Comparison of ENCODE assay signal across 1 cellular context in genomic region chrX:71221145-71221544, GRCh38.
TF ChIP-seq lines count a peak whose summit lies in the region.

No MANE protein-coding gene starts in this region.

TF ChIP-seq in HEK293, 187 proteins besides CTCF, POLR2A, EP300 and RAD21 (continued from another document and continues in another):
- no peak for TF ChIP-seq ZBTB10 (tag by site-specific recombination; IDR thresholded peaks at IDR 0.05)
- no peak for TF ChIP-seq FEZF1 (tag by site-specific recombination; IDR thresholded peaks at IDR 0.05)
- TF ChIP-seq, protein P1, sequence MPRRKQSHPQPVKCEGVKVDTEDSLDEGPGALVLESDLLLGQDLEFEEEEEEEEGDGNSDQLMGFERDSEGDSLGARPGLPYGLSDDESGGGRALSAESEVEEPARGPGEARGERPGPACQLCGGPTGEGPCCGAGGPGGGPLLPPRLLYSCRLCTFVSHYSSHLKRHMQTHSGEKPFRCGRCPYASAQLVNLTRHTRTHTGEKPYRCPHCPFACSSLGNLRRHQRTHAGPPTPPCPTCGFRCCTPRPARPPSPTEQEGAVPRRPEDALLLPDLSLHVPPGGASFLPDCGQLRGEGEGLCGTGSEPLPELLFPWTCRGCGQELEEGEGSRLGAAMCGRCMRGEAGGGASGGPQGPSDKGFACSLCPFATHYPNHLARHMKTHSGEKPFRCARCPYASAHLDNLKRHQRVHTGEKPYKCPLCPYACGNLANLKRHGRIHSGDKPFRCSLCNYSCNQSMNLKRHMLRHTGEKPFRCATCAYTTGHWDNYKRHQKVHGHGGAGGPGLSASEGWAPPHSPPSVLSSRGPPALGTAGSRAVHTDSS (tag by site-specific recombination; IDR thresholded peaks at IDR 0.05), result no peak
- no peak for TF ChIP-seq ZNF169 (tag by site-specific recombination; IDR thresholded peaks at IDR 0.05)
- TF ChIP-seq, protein P2, sequence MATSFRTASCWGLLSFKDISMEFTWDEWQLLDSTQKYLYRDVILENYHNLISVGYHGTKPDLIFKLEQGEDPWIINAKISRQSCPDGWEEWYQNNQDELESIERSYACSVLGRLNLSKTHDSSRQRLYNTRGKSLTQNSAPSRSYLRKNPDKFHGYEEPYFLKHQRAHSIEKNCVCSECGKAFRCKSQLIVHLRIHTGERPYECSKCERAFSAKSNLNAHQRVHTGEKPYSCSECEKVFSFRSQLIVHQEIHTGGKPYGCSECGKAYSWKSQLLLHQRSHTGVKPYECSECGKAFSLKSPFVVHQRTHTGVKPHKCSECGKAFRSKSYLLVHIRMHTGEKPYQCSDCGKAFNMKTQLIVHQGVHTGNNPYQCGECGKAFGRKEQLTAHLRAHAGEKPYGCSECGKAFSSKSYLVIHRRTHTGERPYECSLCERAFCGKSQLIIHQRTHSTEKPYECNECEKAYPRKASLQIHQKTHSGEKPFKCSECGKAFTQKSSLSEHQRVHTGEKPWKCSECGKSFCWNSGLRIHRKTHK (tag by site-specific recombination; IDR thresholded peaks at IDR 0.05), result no peak
- no peak for TF ChIP-seq ZNF843 (tag by site-specific recombination; IDR thresholded peaks at IDR 0.05)
- no peak for TF ChIP-seq ZNF280C (tag by site-specific recombination; IDR thresholded peaks at IDR 0.05)
- TF ChIP-seq ZNF311 (tag by site-specific recombination; IDR thresholded peaks at IDR 0.05; ENCODE audit: borderline replicate concordance), result no peak
- no peak for TF ChIP-seq INSM2 (tag by site-specific recombination; IDR thresholded peaks at IDR 0.05)
- TF ChIP-seq, protein P3, sequence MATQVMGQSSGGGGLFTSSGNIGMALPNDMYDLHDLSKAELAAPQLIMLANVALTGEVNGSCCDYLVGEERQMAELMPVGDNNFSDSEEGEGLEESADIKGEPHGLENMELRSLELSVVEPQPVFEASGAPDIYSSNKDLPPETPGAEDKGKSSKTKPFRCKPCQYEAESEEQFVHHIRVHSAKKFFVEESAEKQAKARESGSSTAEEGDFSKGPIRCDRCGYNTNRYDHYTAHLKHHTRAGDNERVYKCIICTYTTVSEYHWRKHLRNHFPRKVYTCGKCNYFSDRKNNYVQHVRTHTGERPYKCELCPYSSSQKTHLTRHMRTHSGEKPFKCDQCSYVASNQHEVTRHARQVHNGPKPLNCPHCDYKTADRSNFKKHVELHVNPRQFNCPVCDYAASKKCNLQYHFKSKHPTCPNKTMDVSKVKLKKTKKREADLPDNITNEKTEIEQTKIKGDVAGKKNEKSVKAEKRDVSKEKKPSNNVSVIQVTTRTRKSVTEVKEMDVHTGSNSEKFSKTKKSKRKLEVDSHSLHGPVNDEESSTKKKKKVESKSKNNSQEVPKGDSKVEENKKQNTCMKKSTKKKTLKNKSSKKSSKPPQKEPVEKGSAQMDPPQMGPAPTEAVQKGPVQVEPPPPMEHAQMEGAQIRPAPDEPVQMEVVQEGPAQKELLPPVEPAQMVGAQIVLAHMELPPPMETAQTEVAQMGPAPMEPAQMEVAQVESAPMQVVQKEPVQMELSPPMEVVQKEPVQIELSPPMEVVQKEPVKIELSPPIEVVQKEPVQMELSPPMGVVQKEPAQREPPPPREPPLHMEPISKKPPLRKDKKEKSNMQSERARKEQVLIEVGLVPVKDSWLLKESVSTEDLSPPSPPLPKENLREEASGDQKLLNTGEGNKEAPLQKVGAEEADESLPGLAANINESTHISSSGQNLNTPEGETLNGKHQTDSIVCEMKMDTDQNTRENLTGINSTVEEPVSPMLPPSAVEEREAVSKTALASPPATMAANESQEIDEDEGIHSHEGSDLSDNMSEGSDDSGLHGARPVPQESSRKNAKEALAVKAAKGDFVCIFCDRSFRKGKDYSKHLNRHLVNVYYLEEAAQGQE (tag by site-specific recombination; IDR thresholded peaks at IDR 0.05), result peak; percentile 53; the same call in 1 of the 2 replicates
- TF ChIP-seq ZNF596 (tag by site-specific recombination; IDR thresholded peaks at IDR 0.05), result no peak
- TF ChIP-seq YY2 (tag by site-specific recombination; IDR thresholded peaks at IDR 0.05), result no peak
- no peak for TF ChIP-seq ZNF629 (tag by site-specific recombination; IDR thresholded peaks at IDR 0.05)
- TF ChIP-seq PBX3 (CRISPR knock-in tag; IDR thresholded peaks at IDR 0.05), result no peak
- TF ChIP-seq ZNF239 (tag by site-specific recombination; IDR thresholded peaks at IDR 0.05), result no peak
- TF ChIP-seq ZNF560 (tag by site-specific recombination; IDR thresholded peaks at IDR 0.05; ENCODE audit: borderline replicate concordance), result no peak
- peak; percentile 61 for TF ChIP-seq ZNF623 (tag by site-specific recombination; IDR thresholded peaks at IDR 0.05)
- no peak for TF ChIP-seq ZNF211 (tag by site-specific recombination; IDR thresholded peaks at IDR 0.05; ENCODE audit: low read depth)
- no peak for TF ChIP-seq BCL6B (tag by site-specific recombination; IDR thresholded peaks at IDR 0.05)
- no peak for TF ChIP-seq ZNF266 (tag by site-specific recombination; IDR thresholded peaks at IDR 0.05; ENCODE audit: low read depth)
- no peak for TF ChIP-seq IKZF3 (tag by site-specific recombination; IDR thresholded peaks at IDR 0.05)
- peak; percentile 58 for TF ChIP-seq ZBTB11 (tag by site-specific recombination; conservative IDR thresholded peaks at IDR 0.05; ENCODE audit: low read depth)
- peak; percentile 17; the same call in 1 of the 2 replicates for TF ChIP-seq GFI1B (tag by site-specific recombination; IDR thresholded peaks at IDR 0.05)
- TF ChIP-seq ZNF473 (tag by site-specific recombination; IDR thresholded peaks at IDR 0.05), result no peak
- no peak for TF ChIP-seq KLF7 (tag by site-specific recombination; IDR thresholded peaks at IDR 0.05; ENCODE audit: borderline replicate concordance)
- no peak for TF ChIP-seq ATF2 (tag by site-specific recombination; IDR thresholded peaks at IDR 0.05; ENCODE audit: low read depth)
- no peak for TF ChIP-seq ZSCAN30 (tag by site-specific recombination; IDR thresholded peaks at IDR 0.05)
- no peak for TF ChIP-seq ZNF416 (tag by site-specific recombination; IDR thresholded peaks at IDR 0.05)
- TF ChIP-seq ZNF121 (tag by site-specific recombination; IDR thresholded peaks at IDR 0.05), result no peak
- TF ChIP-seq ZNF76 (tag by site-specific recombination; IDR thresholded peaks at IDR 0.05; ENCODE audit: borderline replicate concordance, low read depth), result no peak
- no peak; the same call in 1 of the 2 replicates for TF ChIP-seq ZNF530 (tag by site-specific recombination; IDR thresholded peaks at IDR 0.05; ENCODE audit: low read depth)
